Comparison of ENCODE assay signal across 30 cellular contexts in the genomic region with DNA sequence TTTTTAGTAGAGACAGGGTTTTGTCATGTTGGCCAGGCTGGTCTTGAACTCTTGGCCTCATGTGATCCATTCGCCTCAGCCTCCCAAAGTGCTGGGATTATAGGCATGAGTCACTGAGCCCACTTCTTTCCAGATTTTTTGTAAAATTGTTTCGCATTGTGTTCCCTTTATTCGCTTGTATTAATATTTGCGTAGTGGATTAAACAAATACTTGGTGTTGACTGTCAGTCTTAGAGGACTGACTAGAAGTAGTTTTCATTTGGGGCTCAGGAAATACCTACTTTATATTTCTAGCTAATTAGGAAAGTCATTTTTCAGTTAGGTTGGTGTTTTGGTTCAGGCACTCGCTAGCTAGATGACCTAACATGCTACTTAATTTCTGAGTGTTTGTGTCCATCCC.
"Had no signal": no experiment of that assay in that cellular context is flagged by ENCODE, and none has a peak within 500 bp of the region (broad histone marks: within the 10 kb centered on the region; RNA-seq: fewer than 3 reads in every experiment).

No MANE protein-coding gene starts in this region.

- H3K4me3 Mint-ChIP-seq: activated B cell treated with CpG ODN at 0.5 μM for 24 hours; activated CD8-positive, alpha-beta memory T cell treated with anti-CD3 and anti-CD28 coated beads, Interleukin-2, amount 10 ng/mL, durations not matched to agents 7 days and 5 days; activated CD8-positive, alpha-beta T cell treated with anti-CD3 and anti-CD28 coated beads, Interleukin-2, amount 10 ng/mL, durations not matched to agents 7 days and 5 days; activated naive CD4-positive, alpha-beta T cell treated with anti-CD3 and anti-CD28 coated beads for 36 hours; activated naive CD8-positive, alpha-beta T cell treated with anti-CD3 and anti-CD28 coated beads, Interleukin-2, amount 10 ng/mL, durations not matched to agents 7 days and 5 days; central memory CD8-positive, alpha-beta T cell; dendritic cell treated with granulocyte-macrophage colony-stimulating factor and Interleukin-4, amounts not matched to agents 40 ng/mL and 50 ng/mL, for 4 days; nephron; stimulated activated naive B cell treated with anti-CD40 and anti-IgM and Interleukin-4, amounts not matched to agents 10 μg/mL and 1 μg/mL and 100 μg/mL, for 72 hours; T-helper 17 cell had no signal

- H3K27ac Mint-ChIP-seq: activated B cell treated with CpG ODN at 0.5 μM for 24 hours; activated CD8-positive, alpha-beta memory T cell treated with anti-CD3 and anti-CD28 coated beads, Interleukin-2, amount 10 ng/mL, durations not matched to agents 7 days and 5 days; activated CD8-positive, alpha-beta T cell treated with anti-CD3 and anti-CD28 coated beads, Interleukin-2, amount 10 ng/mL, durations not matched to agents 7 days and 5 days; activated naive CD4-positive, alpha-beta T cell treated with anti-CD3 and anti-CD28 coated beads for 36 hours; activated naive CD8-positive, alpha-beta T cell treated with anti-CD3 and anti-CD28 coated beads, Interleukin-2, amount 10 ng/mL, durations not matched to agents 7 days and 5 days; dendritic cell treated with granulocyte-macrophage colony-stimulating factor and Interleukin-4, amounts not matched to agents 40 ng/mL and 50 ng/mL, for 4 days; nephron had no signal

- H3K9me3 Mint-ChIP-seq: activated B cell treated with CpG ODN at 0.5 μM for 24 hours; activated naive CD4-positive, alpha-beta T cell treated with anti-CD3 and anti-CD28 coated beads for 36 hours; activated naive CD8-positive, alpha-beta T cell treated with anti-CD3 and anti-CD28 coated beads, Interleukin-2, amount 10 ng/mL, durations not matched to agents 7 days and 5 days; central memory CD8-positive, alpha-beta T cell; dendritic cell treated with granulocyte-macrophage colony-stimulating factor and Interleukin-4, amounts not matched to agents 40 ng/mL and 50 ng/mL, for 4 days; nephron; stimulated activated naive B cell treated with anti-CD40 and anti-IgM and Interleukin-4, amounts not matched to agents 10 μg/mL and 1 μg/mL and 100 μg/mL, for 72 hours had no signal

- H3K9me3 ChIP-seq: ascending aorta, breast epithelium, gastrocnemius medialis, neutrophil, right lobe of liver, transverse colon, uterus had no signal

- ATAC-seq: activated CD8-positive, alpha-beta memory T cell treated with anti-CD3 and anti-CD28 coated beads, Interleukin-2, amount 10 ng/mL, durations not matched to agents 7 days and 5 days; activated CD8-positive, alpha-beta T cell treated with anti-CD3 and anti-CD28 coated beads, Interleukin-2, amount 10 ng/mL, durations not matched to agents 7 days and 5 days; gastrocnemius medialis; left cardiac atrium; right lobe of liver; SK-N-SH treated with all-trans-retinoic acid at 6 μM for 48 hours; stimulated activated naive B cell treated with anti-CD40 and anti-IgM and Interleukin-4, amounts not matched to agents 10 μg/mL and 1 μg/mL and 100 μg/mL, for 72 hours; T-helper 17 cell had no signal

- H3K4me3 ChIP-seq: ascending aorta, breast epithelium, gastrocnemius medialis, right lobe of liver, transverse colon, uterus had no signal

- H3K27me3 Mint-ChIP-seq: activated B cell treated with CpG ODN at 0.5 μM for 24 hours; activated CD8-positive, alpha-beta memory T cell treated with anti-CD3 and anti-CD28 coated beads, Interleukin-2, amount 10 ng/mL, durations not matched to agents 7 days and 5 days; activated naive CD8-positive, alpha-beta T cell treated with anti-CD3 and anti-CD28 coated beads, Interleukin-2, amount 10 ng/mL, durations not matched to agents 7 days and 5 days; central memory CD8-positive, alpha-beta T cell; dendritic cell treated with granulocyte-macrophage colony-stimulating factor and Interleukin-4, amounts not matched to agents 40 ng/mL and 50 ng/mL, for 4 days; stimulated activated naive B cell treated with anti-CD40 and anti-IgM and Interleukin-4, amounts not matched to agents 10 μg/mL and 1 μg/mL and 100 μg/mL, for 72 hours; T-helper 17 cell had no signal

- H3K27me3 ChIP-seq: ascending aorta, breast epithelium, gastrocnemius medialis, neutrophil, right lobe of liver, transverse colon, uterus had no signal

- DNase-seq: activated B cell treated with CpG ODN at 0.5 μM for 24 hours; activated CD4-positive, alpha-beta T cell treated with anti-CD3 and anti-CD28 coated beads, Interleukin-2, amount 50 U/mL, for 1 hour; activated CD8-positive, alpha-beta memory T cell treated with anti-CD3 and anti-CD28 coated beads, Interleukin-2, amount 10 ng/mL, durations not matched to agents 7 days and 5 days; activated CD8-positive, alpha-beta T cell treated with anti-CD3 and anti-CD28 coated beads, Interleukin-2, amount 10 ng/mL, durations not matched to agents 7 days and 5 days; activated effector memory CD4-positive, alpha-beta T cell treated with Interleukin-2 at 50 U/mL for 16 hours; activated naive CD4-positive, alpha-beta T cell treated with anti-CD3 and anti-CD28 coated beads for 36 hours; activated naive CD8-positive, alpha-beta T cell treated with anti-CD3 and anti-CD28 coated beads, Interleukin-2, amount 10 ng/mL, durations not matched to agents 7 days and 5 days; effector CD4-positive, alpha-beta T cell; erythroblast; gastrocnemius medialis; glutamatergic neuron; islet precursor cell; left cardiac atrium; mesenchymal stem cell; right lobe of liver; stimulated activated CD4-positive, alpha-beta T cell treated with anti-CD3 and anti-CD28 coated beads, Interleukin-12 subunit alpha, Interleukin-12 subunit beta, amount 100 ng/mL, for 4 hours; stimulated activated CD4-positive, alpha-beta T cell treated with anti-CD3 and anti-CD28 coated beads, Interleukin-4, amount 100 ng/mL, for 24 hours; stimulated activated CD8-positive, alpha-beta memory T cell treated with anti-CD3 and anti-CD28 coated beads, Interleukin-4, amount 100 ng/mL, for 48 hours; stimulated activated naive B cell treated with anti-CD40 and anti-IgM and Interleukin-4, amounts not matched to agents 10 μg/mL and 1 μg/mL and 100 μg/mL, for 72 hours; T-helper 17 cell; T1000; transverse colon; uterus had no signal

- H3K27ac ChIP-seq: ascending aorta, breast epithelium, gastrocnemius medialis, neutrophil, right lobe of liver, transverse colon, uterus had no signal

- H3K36me3 ChIP-seq: uterus had no signal
